In the genomic region with DNA sequence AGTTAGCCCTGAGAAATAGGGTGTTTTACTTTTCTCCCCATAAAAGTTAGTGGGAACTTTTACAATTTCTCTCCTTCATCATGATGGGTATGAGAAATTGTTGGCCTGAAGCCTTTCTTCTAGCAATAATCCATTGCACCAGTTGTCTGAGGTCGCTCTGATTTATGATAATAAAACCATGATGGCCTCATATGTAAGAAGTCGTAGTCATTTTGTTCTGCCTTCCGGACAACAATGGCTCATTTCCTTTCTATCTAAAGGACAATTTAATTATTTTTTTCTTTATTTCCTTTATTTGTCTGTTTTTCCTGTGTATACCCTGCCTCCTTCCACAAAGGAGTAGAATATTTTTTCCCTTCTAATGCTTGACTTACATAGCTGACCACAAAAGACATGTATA, we compare ENCODE assay signal across 37 cellular contexts.
"Had no signal": no experiment of that assay in that cellular context is flagged by ENCODE, and none has a peak within 500 bp of the region (broad histone marks: within the 10 kb centered on the region; RNA-seq: fewer than 3 reads in every experiment).

No MANE protein-coding gene starts in this region.

- H3K27ac ChIP-seq: adrenal gland, body of pancreas, brain microvascular endothelial cell, breast epithelium, VCaP had no signal

- H3K4me1 ChIP-seq: adrenal gland, body of pancreas, breast epithelium had no signal

- H3K27me3 Mint-ChIP-seq: activated CD4-positive, alpha-beta memory T cell treated with anti-CD3 and anti-CD28 coated beads for 36 hours; activated naive CD8-positive, alpha-beta T cell treated with anti-CD3 and anti-CD28 coated beads for 36 hours had no signal

- H3K9me3 ChIP-seq: adrenal gland, body of pancreas, breast epithelium had no signal

- H3K4me1 Mint-ChIP-seq: activated B cell treated with CpG ODN at 0.5 μM for 24 hours; activated CD4-positive, alpha-beta T cell treated with anti-CD3 and anti-CD28 coated beads, Interleukin-2, amount 10 ng/mL, durations not matched to agents 24 days and 14 days; activated naive CD8-positive, alpha-beta T cell treated with anti-CD3 and anti-CD28 coated beads for 36 hours; activated T-helper 17 cell treated with anti-CD3 and anti-CD28 coated beads, Interleukin-2, amount 50 U/mL, for 72 hours had no signal

- H3K36me3 ChIP-seq: adrenal gland, brain microvascular endothelial cell, breast epithelium had no signal

- H3K4me3 ChIP-seq: adrenal gland, body of pancreas, breast epithelium had no signal

- H3K27me3 ChIP-seq: adrenal gland, body of pancreas, brain microvascular endothelial cell, breast epithelium had no signal

- DNase-seq: activated B cell treated with CpG ODN at 0.5 μM for 24 hours; activated CD4-positive, alpha-beta memory T cell treated with anti-CD3 and anti-CD28 coated beads for 36 hours; activated CD4-positive, alpha-beta T cell treated with anti-CD3 and anti-CD28 coated beads for 4 hours; activated CD4-positive, alpha-beta T cell treated with anti-CD3 and anti-CD28 coated beads, Interleukin-2, amount 10 ng/mL, durations not matched to agents 24 days and 14 days; activated CD4-positive, alpha-beta T cell treated with anti-CD3 and anti-CD28 coated beads, Interleukin-2, amount 50 U/mL, for 1 hour; activated CD4-positive, alpha-beta T cell treated with anti-CD3 and anti-CD28 coated beads, Interleukin-2, amount 50 U/mL, for 4 hours; activated CD4-positive, CD25-positive, alpha-beta regulatory T cell treated with anti-CD3 and anti-CD28 coated beads, Interleukin-2, amount 50 U/mL, for 72 hours; activated CD8-positive, alpha-beta memory T cell treated with anti-CD3 and anti-CD28 coated beads, Interleukin-2, amount 50 U/mL, for 4 hours; activated CD8-positive, alpha-beta T cell treated with anti-CD3 and anti-CD28 coated beads for 36 hours; activated effector memory CD4-positive, alpha-beta T cell treated with anti-CD3 and anti-CD28 coated beads, Interleukin-2, amount 50 U/mL, for 16 hours; activated gamma-delta T cell treated with Interleukin-2 at 50 U/mL for 16 hours; activated naive CD4-positive, alpha-beta T cell; activated naive CD4-positive, alpha-beta T cell treated with anti-CD3 and anti-CD28 coated beads for 36 hours; activated naive CD4-positive, alpha-beta T cell treated with anti-CD3 and anti-CD28 coated beads, Interleukin-2, amount 50 U/mL, for 16 hours; activated naive CD8-positive, alpha-beta T cell treated with anti-CD3 and anti-CD28 coated beads for 36 hours; activated T-cell treated with anti-CD3 and anti-CD28 coated beads for 4 hours; activated T-cell treated with anti-CD3 and anti-CD28 coated beads, Interleukin-2, amount 50 U/mL, for 1 hour; activated T-cell treated with anti-CD3 and anti-CD28 coated beads, Interleukin-2, amount 50 U/mL, for 4 hours; activated T-cell treated with anti-CD3 and anti-CD28 coated beads, Interleukin-2, amount 50 U/mL, for 72 hours; adrenal gland; amniotic stem cell; aorta; body of pancreas; brain microvascular endothelial cell; SW 1271; T-helper 1 cell; T-helper 2 cell; T-helper 9 cell had no signal

- H3K27ac Mint-ChIP-seq: activated B cell treated with CpG ODN at 0.5 μM for 24 hours; activated CD4-positive, alpha-beta memory T cell treated with anti-CD3 and anti-CD28 coated beads for 36 hours; activated CD4-positive, alpha-beta T cell treated with anti-CD3 and anti-CD28 coated beads, Interleukin-2, amount 10 ng/mL, durations not matched to agents 24 days and 14 days; activated CD8-positive, alpha-beta T cell treated with anti-CD3 and anti-CD28 coated beads for 36 hours; activated naive CD4-positive, alpha-beta T cell treated with anti-CD3 and anti-CD28 coated beads for 36 hours; activated naive CD4-positive, alpha-beta T cell treated with anti-CD3 and anti-CD28 coated beads, Interleukin-2, amount 50 U/mL, for 72 hours; activated naive CD8-positive, alpha-beta T cell treated with anti-CD3 and anti-CD28 coated beads for 36 hours; activated T-cell treated with anti-CD3 and anti-CD28 coated beads, Interleukin-2, amount 50 U/mL, for 72 hours; activated T-helper 1 cell treated with anti-CD3 and anti-CD28 coated beads, Interleukin-12 subunit alpha, Interleukin-12 subunit beta, Interleukin-2, Interleukin-4 antibody, amounts not matched to agents 30 ng/mL and 10 ng/mL and 1 ng/mL, durations not matched to agents 14 hours and 24 hours and 36 hours; activated T-helper 17 cell treated with anti-CD3 and anti-CD28 coated beads, Interleukin-2, amount 50 U/mL, for 72 hours; T-helper 1 cell treated with Interleukin-12 subunit alpha and Interleukin-12 subunit beta and Interleukin-4 antibody, amounts not matched to agents 30 μg/mL and 1 μg/mL, for 36 hours; T-helper 2 cell treated with Interferon-gamma antibody and Interleukin-4, amounts not matched to agents 5 μg/mL and 100 μg/mL, for 36 hours had no signal

- H3K36me3 Mint-ChIP-seq: activated CD4-positive, alpha-beta memory T cell treated with anti-CD3 and anti-CD28 coated beads for 36 hours; activated naive CD4-positive, alpha-beta T cell treated with anti-CD3 and anti-CD28 coated beads, Interleukin-2, amount 50 U/mL, for 72 hours; activated naive CD8-positive, alpha-beta T cell treated with anti-CD3 and anti-CD28 coated beads for 36 hours had no signal

- H3K9me3 Mint-ChIP-seq: activated B cell treated with CpG ODN at 0.5 μM for 24 hours; activated CD4-positive, alpha-beta memory T cell treated with anti-CD3 and anti-CD28 coated beads for 36 hours; activated CD4-positive, alpha-beta T cell treated with anti-CD3 and anti-CD28 coated beads, Interleukin-2, amount 10 ng/mL, durations not matched to agents 24 days and 14 days; activated CD8-positive, alpha-beta T cell treated with anti-CD3 and anti-CD28 coated beads for 36 hours; activated naive CD4-positive, alpha-beta T cell treated with anti-CD3 and anti-CD28 coated beads for 36 hours; activated T-cell treated with anti-CD3 and anti-CD28 coated beads, Interleukin-2, amount 50 U/mL, for 72 hours; activated T-helper 1 cell treated with anti-CD3 and anti-CD28 coated beads, Interleukin-12 subunit alpha, Interleukin-12 subunit beta, Interleukin-2, Interleukin-4 antibody, amounts not matched to agents 30 ng/mL and 10 ng/mL and 1 ng/mL, durations not matched to agents 14 hours and 24 hours and 36 hours; activated T-helper 17 cell treated with anti-CD3 and anti-CD28 coated beads, Interleukin-2, amount 50 U/mL, for 72 hours; T-helper 1 cell treated with Interleukin-12 subunit alpha and Interleukin-12 subunit beta and Interleukin-4 antibody, amounts not matched to agents 30 μg/mL and 1 μg/mL, for 36 hours; T-helper 2 cell treated with Interferon-gamma antibody and Interleukin-4, amounts not matched to agents 5 μg/mL and 100 μg/mL, for 36 hours had no signal

- H3K4me3 Mint-ChIP-seq: activated B cell treated with CpG ODN at 0.5 μM for 24 hours; activated CD4-positive, alpha-beta memory T cell treated with anti-CD3 and anti-CD28 coated beads for 36 hours; activated CD4-positive, alpha-beta T cell treated with anti-CD3 and anti-CD28 coated beads, Interleukin-2, amount 10 ng/mL, durations not matched to agents 24 days and 14 days; activated CD8-positive, alpha-beta T cell treated with anti-CD3 and anti-CD28 coated beads for 36 hours; activated naive CD4-positive, alpha-beta T cell treated with anti-CD3 and anti-CD28 coated beads for 36 hours; activated naive CD8-positive, alpha-beta T cell treated with anti-CD3 and anti-CD28 coated beads for 36 hours; activated T-cell treated with anti-CD3 and anti-CD28 coated beads, Interleukin-2, amount 50 U/mL, for 4 hours; activated T-cell treated with anti-CD3 and anti-CD28 coated beads, Interleukin-2, amount 50 U/mL, for 72 hours; activated T-helper 1 cell treated with anti-CD3 and anti-CD28 coated beads, Interleukin-12 subunit alpha, Interleukin-12 subunit beta, Interleukin-2, Interleukin-4 antibody, amounts not matched to agents 30 ng/mL and 10 ng/mL and 1 ng/mL, durations not matched to agents 14 hours and 24 hours and 36 hours; activated T-helper 17 cell treated with anti-CD3 and anti-CD28 coated beads, Interleukin-2, amount 50 U/mL, for 72 hours; T-helper 1 cell treated with Interleukin-12 subunit alpha and Interleukin-12 subunit beta and Interleukin-4 antibody, amounts not matched to agents 30 μg/mL and 1 μg/mL, for 36 hours; T-helper 2 cell treated with Interferon-gamma antibody and Interleukin-4, amounts not matched to agents 5 μg/mL and 100 μg/mL, for 36 hours had no signal

- FAIRE-seq: astrocyte, TTC549 had no signal
